1 cellular context compared by ENCODE assay signal in the genomic region with DNA sequence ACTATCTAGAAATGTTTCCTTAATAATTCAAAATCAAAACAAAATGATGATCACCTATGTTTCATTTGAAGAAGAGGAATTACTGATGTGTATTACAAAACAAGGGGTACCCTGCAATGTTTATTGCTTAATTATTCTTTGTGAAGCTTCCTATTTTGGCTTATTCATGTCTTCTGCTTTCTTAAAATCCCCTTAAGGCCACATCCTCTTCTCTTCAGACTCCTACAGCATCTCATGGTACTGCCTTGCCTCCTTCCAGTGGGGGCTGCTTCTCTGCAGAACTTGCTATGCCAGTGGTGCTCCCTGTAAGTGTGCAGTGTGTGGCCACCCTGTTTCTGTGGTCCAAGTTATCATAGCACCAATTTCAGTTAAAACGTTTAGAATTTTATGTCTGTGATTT.
TF ChIP-seq lines count a peak whose summit lies in the region.

No MANE protein-coding gene starts in this region.

TF ChIP-seq in HepG2, 621 proteins besides CTCF, POLR2A, EP300 and RAD21:
- TF ChIP-seq PAX8 (CRISPR knock-in tag; IDR thresholded peaks at IDR 0.05; ENCODE audit: borderline replicate concordance) = no peak
- no peak for TF ChIP-seq ZFP82 (CRISPR knock-in tag; IDR thresholded peaks at IDR 0.05; ENCODE audit: borderline replicate concordance)
- TF ChIP-seq, protein P1, sequence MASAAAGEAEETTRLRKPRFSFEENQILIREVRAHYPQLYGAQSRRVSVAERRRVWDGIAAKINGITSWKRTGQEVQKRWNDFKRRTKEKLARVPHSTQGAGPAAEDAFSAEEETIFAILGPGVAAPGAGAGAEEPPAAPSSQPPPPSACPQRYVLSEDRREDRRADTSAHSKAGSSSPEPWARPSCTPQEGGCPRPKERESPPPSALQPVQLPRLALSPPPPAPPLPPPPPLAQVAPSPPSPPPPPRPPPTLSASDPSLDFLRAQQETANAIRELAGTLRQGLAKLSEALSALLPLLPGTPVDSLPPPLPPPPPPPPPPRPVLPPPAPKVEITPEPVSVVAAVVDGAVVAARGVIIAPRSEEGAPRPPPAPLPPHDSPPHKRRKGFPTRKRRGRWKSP (CRISPR knock-in tag; IDR thresholded peaks at IDR 0.05) = no peak
- TF ChIP-seq ZNF33B (CRISPR knock-in tag; IDR thresholded peaks at IDR 0.05) = no peak
- TF ChIP-seq, protein P2, sequence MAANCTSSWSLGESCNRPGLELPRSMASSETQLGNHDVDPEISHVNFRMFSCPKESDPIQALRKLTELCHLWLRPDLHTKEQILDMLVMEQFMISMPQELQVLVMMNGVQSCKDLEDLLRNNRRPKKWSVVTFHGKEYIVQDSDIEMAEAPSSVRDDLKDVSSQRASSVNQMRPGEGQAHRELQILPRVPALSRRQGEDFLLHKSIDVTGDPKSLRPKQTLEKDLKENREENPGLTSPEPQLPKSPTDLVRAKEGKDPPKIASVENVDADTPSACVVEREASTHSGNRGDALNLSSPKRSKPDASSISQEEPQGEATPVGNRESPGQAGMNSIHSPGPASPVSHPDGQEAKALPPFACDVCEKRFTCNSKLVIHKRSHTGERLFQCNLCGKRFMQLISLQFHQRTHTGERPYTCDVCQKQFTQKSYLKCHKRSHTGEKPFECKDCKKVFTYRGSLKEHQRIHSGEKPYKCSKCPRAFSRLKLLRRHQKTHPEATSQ (CRISPR knock-in tag; IDR thresholded peaks at IDR 0.05; ENCODE audit: borderline replicate concordance) = no peak
- TF ChIP-seq ZNF230 (CRISPR knock-in tag; IDR thresholded peaks at IDR 0.05) = no peak
- no peak for TF ChIP-seq ISX (CRISPR knock-in tag; conservative IDR thresholded peaks at IDR 0.05)
- TF ChIP-seq NFKB2 (CRISPR knock-in tag; IDR thresholded peaks at IDR 0.05; ENCODE audit: borderline replicate concordance) = no peak
- TF ChIP-seq HOXA9 (CRISPR knock-in tag; IDR thresholded peaks at IDR 0.05; ENCODE audit: borderline replicate concordance) = no peak
- no peak for TF ChIP-seq ZFY (CRISPR knock-in tag; IDR thresholded peaks at IDR 0.05)
- no peak for TF ChIP-seq PCBP2 (optimal IDR thresholded peaks at IDR 0.05; ENCODE audit: low read depth, low read length, poor library complexity, severe bottlenecking)
